ENCODE assay signal across 8 cellular contexts in the genomic region with DNA sequence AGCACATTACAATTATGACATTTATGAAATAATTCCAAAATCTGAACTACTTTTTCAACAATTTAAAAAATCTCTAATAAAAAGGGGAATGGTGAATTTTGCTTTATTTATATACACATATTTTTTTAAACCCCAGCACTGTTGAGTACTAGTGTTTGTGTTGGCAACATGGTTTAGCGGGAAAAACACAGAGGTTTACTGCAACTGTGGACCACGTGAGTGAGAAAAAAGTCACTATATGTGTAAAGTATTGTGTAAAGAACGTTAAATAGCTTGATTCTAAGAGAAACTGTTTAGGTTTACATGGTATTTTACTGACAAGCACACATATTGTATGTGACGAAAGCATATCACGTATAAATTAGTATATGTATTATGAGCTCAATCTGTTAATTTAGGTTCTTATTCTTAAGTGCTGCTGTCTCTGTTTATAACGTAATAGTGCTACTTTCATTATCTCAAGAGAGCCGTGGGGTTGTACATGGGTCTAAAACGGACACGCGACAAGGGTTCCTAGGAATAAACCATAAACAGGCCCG. TPM values are rescaled to one million over a fixed set of nuclear protein-coding genes. Genes with fewer than 3 reads are reported as not detected.
A peak's percentile ranks its signal among the peaks of the same experiment; 100 is the strongest.
DNase-seq lines count a peak whose midpoint lies in the region; ATAC-seq and TF ChIP-seq lines count a peak whose summit lies in the region.

No MANE protein-coding gene starts in this region.

- DNase-seq in EL (peak; percentile 27), M059J (ENCODE audit: low read depth) (peak; percentile 54), cardiac fibroblast (ENCODE audit: low read depth in 2 of 2) (peak; percentile 33 to 59), NK-92 (lab: John Stamatoyannopoulos, UW; ENCODE audit: unreplicated experiment) (no peak), left lobe of liver (ENCODE audit: low spot score) (no peak), substantia nigra (lab: John Stamatoyannopoulos, UW) (no peak)

- no peaks in the 10 kb centered on the region for H3K9me3 ChIP-seq in muscle layer of duodenum (ENCODE audit: control insufficient read depth in 1 of 2, low read length in 2 of 2)

- ATAC-seq in left lobe of liver: no peak
- ATAC-seq in GM18858 (IDR thresholded peaks at IDR 0.05; ENCODE audit: unreplicated experiment): no peak

- H3K27ac ChIP-seq in muscle layer of duodenum (ENCODE audit: low read length) (peak overlapping the region; percentile 51), substantia nigra (ENCODE audit: low read depth, low read length, poor library complexity, severe bottlenecking) (no peak overlapping the region)

- H3K36me3 ChIP-seq in muscle layer of duodenum (ENCODE audit: control insufficient read depth in 1 of 2, insufficient read depth in 2 of 2, low read length in 2 of 2): no peaks in the 10 kb centered on the region

- peaks cover 0 to 10% of the 10 kb centered on the region in 2 donors for H3K4me1 ChIP-seq in muscle layer of duodenum (ENCODE audit: control insufficient read depth in 1 of 2, insufficient read depth in 2 of 2, low read length in 2 of 2)

- H3K4me3 ChIP-seq in cardiac fibroblast (replicated peaks in 1 of 2; ENCODE audit: low read depth in 2 of 2, low read length in 2 of 2): peak overlapping the region; percentile 93 to 98
- H3K4me3 ChIP-seq in muscle layer of duodenum (ENCODE audit: low read depth in 1 of 2, low read length in 2 of 2): peak overlapping the region; percentile 69 to 98

- H3K27me3 ChIP-seq in muscle layer of duodenum (ENCODE audit: low read depth, low read length): no peaks in the 10 kb centered on the region

- TF ChIP-seq CTCF in cardiac fibroblast (IDR thresholded peaks at IDR 0.05; ENCODE audit: low read depth, low read length): no peak

RNA-seq across cellular contexts. Expression of gene SKA3, which starts 0.6 kb away (rescaled TPM):
- 37.2 and 39.2 TPM in 2 replicates for total RNA-seq in M059J (2014; rRNA removed; shearing (Covaris generic))
- 0.18 TPM for total RNA-seq in left lobe of liver

RNA-seq across cellular contexts. Expression of gene MRPL57, which starts 0.7 kb away (rescaled TPM):
- 40.6 and 44.4 TPM in 2 replicates for total RNA-seq in M059J (2014; rRNA removed; shearing (Covaris generic))
- 12.3 TPM for total RNA-seq in left lobe of liver

RNA-seq across cellular contexts. Expression of gene SAP18, which starts 35.8 kb away (rescaled TPM):
- 70.0 and 85.1 TPM in 2 replicates for total RNA-seq in M059J (2014; rRNA removed; shearing (Covaris generic))
- 86.3 TPM for total RNA-seq in left lobe of liver

Comparison
In these comparisons a context has a peak if more than half of its experiments do, and no peak if none do; other contexts are left out.
1. DNase-seq: peak in EL (single experiment), M059J (single experiment) and cardiac fibroblast (2 of 2); none in NK-92 (single experiment), left lobe of liver (single experiment) and substantia nigra (0 of 49).
2. RNA of gene SKA3, which starts 0.6 kb away (total RNA-seq): 37.2 to 39.2 TPM in M059J; 0.18 TPM in left lobe of liver (single experiment); every median in the first group is over 10 times any median in the second.